Comparison of ENCODE assay signal across 24 cellular contexts in the genomic region with DNA sequence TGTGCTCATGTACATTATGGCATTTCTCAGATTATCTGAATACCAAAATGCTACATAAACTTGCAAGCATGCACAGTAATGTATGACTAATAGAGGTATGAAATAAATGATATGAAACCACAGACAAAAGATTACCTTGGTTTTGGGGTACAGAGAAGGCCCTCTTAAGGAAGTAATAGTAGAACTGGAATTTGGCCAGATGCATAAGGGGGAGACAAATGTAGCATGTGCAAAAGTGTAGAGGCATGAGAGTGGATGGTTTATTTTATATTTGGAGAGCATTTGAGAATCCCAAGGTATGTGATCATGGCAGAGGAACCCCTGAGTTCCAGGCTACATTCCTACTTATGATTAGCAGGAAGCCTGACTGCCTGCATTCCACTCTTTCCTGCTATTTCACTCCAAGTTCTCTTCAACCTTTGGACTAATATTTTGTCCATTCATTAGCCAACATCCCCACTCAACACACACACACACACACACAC.
DNase-seq lines count a peak whose midpoint lies in the region; ATAC-seq, FAIRE-seq and TF ChIP-seq lines count a peak whose summit lies in the region.
"Had no signal": no experiment of that assay in that cellular context is flagged by ENCODE, and none has a peak within 500 bp of the region (broad histone marks: within the 10 kb centered on the region; RNA-seq: fewer than 3 reads in every experiment).

No MANE protein-coding gene starts in this region.

- H4K20me1 ChIP-seq in GM23338 (replicated peaks; ENCODE audit: insufficient read depth) = no peaks in the 10 kb centered on the region
- H4K20me1 ChIP-seq in endothelial cell of umbilical vein (replicated peaks; ENCODE audit: control insufficient read depth, extremely low read depth, insufficient read depth, low read length) = no peaks in the 10 kb centered on the region
- H4K20me1 ChIP-seq in osteoblast (ENCODE audit: insufficient read depth, low read length) = no peaks in the 10 kb centered on the region
- H4K20me1 ChIP-seq: BLaER1 treated with 17β-estradiol and CSF1 and Interleukin-3, amounts not matched to agents 10 nM and 100 nM had no signal

- H3K9me3 ChIP-seq in endothelial cell of umbilical vein (replicated peaks; ENCODE audit: control insufficient read depth, insufficient read depth, low read length) (no peaks in the 10 kb centered on the region), osteoblast (ENCODE audit: low read depth, low read length) (no peaks in the 10 kb centered on the region)
- H3K9me3 ChIP-seq: BLaER1 treated with 17β-estradiol and CSF1 and Interleukin-3, amounts not matched to agents 10 nM and 100 nM; SJSA1; tibial nerve had no signal

- no peak for FAIRE-seq in endothelial cell of umbilical vein (lab: Jason Lieb, UNC)
- FAIRE-seq: colon had no signal

- TF ChIP-seq CTCF in GM23338 (conservative IDR thresholded peaks at IDR 0.05; ENCODE audit: low read depth in 2 of 2) (no peak), RWPE1 (conservative IDR thresholded peaks at IDR 0.05; ENCODE audit: low read depth) (no peak), endothelial cell of umbilical vein (IDR thresholded peaks at IDR 0.05; ENCODE audit: extremely low read depth in 1 of 2, insufficient read depth in 1 of 2, low read depth in 1 of 2, low read length in 2 of 2) (no peak), osteoblast (IDR thresholded peaks at IDR 0.05; ENCODE audit: extremely low read depth, low read depth, low read length) (no peak), progenitor cell of endocrine pancreas (IDR thresholded peaks at IDR 0.05; ENCODE audit: unreplicated experiment) (no peak)

- peaks cover 26% of the 10 kb centered on the region for H3K4me1 ChIP-seq in GM23338 (ENCODE audit: insufficient read depth)
- H3K4me1 ChIP-seq in endothelial cell of umbilical vein (ENCODE audit: control insufficient read depth, extremely low read depth, insufficient read depth, low read length) = peaks cover 6% of the 10 kb centered on the region
- H3K4me1 ChIP-seq in osteoblast (ENCODE audit: insufficient read depth, low read length) = peaks cover 49% of the 10 kb centered on the region

- POLR2A ChIA-PET in RWPE1 (lab: Yijun Ruan, JAX; ENCODE audit: low non-redundant PET) (no interaction called here), endothelial cell of umbilical vein (lab: Charles Lee) (no interaction called here)

- H3K27me3 Mint-ChIP-seq in GM23338 (ENCODE audit: insufficient read depth, low read depth, poor library complexity) (no peaks in the 10 kb centered on the region), progenitor cell of endocrine pancreas (peaks cover 13% of the 10 kb centered on the region)

- CTCF ChIA-PET in RWPE1 (lab: Yijun Ruan, JAX) = interaction anchor here (0.6 to 0.9 kb wide), 2 partner anchors 146 to 825 kb away, joined by 3 to 4 read pairs; no protein-coding TSS in a partner anchor
- CTCF ChIA-PET in endothelial cell of umbilical vein (lab: Charles Lee) = interaction anchor here (1.4 kb wide), 1 partner anchor 147 kb away, joined by 5 read pairs; no protein-coding TSS in a partner anchor

- H3K4me2 ChIP-seq in GM23338 (no peak overlapping the region), endothelial cell of umbilical vein (ENCODE audit: insufficient read depth, low read length) (no peak overlapping the region), osteoblast (ENCODE audit: insufficient read depth, low read length) (peak overlapping the region; percentile 41)
- H3K4me2 ChIP-seq: BLaER1 treated with 17β-estradiol and CSF1 and Interleukin-3, amounts not matched to agents 10 nM and 100 nM had no signal

- intact Hi-C loops in endothelial cell of umbilical vein (cut with micrococcal nuclease) = no loop called here

- H3K36me3 ChIP-seq in GM23338 (ENCODE audit: insufficient read depth) (no peaks in the 10 kb centered on the region; the same call in 1 of the 2 replicates), endothelial cell of umbilical vein (ENCODE audit: control insufficient read depth in 2 of 2, extremely low read depth in 1 of 2, insufficient read depth in 2 of 2, low read length in 2 of 2) (no peaks in the 10 kb centered on the region), osteoblast (ENCODE audit: insufficient read depth, low read length) (no peaks in the 10 kb centered on the region)
- H3K36me3 ChIP-seq: BLaER1 treated with 17β-estradiol and CSF1 and Interleukin-3, amounts not matched to agents 10 nM and 100 nM; SJSA1 had no signal

- H3K27ac ChIP-seq in GM23338 (ENCODE audit: low read depth) (0 out of 2 replicates have a peak overlapping the region, but pooled peaks have one; percentile 57), RWPE1 (no peak overlapping the region), endothelial cell of umbilical vein (ENCODE audit: insufficient read depth, low read depth, low read length) (no peak overlapping the region), osteoblast (ENCODE audit: low read depth, low read length) (peak overlapping the region; percentile 31)
- H3K27ac ChIP-seq: BLaER1 treated with 17β-estradiol and CSF1 and Interleukin-3, amounts not matched to agents 10 nM and 100 nM; SJSA1; tibial nerve had no signal

- dilution Hi-C loops in endothelial cell of umbilical vein (cut with MboI; ENCODE audit: extremely low pct_ligation_motif_present, low sequenced_read_pairs) = loop anchor here (25.0 kb wide), 1 partner anchor 156 kb away; no protein-coding TSS in a partner anchor

- DNase-seq in GM23338 (ENCODE audit: low spot score) = no peak
- DNase-seq in RWPE1 (ENCODE audit: low spot score) = peak; percentile 50
- DNase-seq in endothelial cell of umbilical vein (ENCODE audit: low read depth, low spot score) = no peak
- peak; percentile 66 for DNase-seq in osteoblast (ENCODE audit: insufficient read length, low spot score, missing footprints)
- DNase-seq in NCI-H69 (lab: John Stamatoyannopoulos, UW) = no peak
- no peak for DNase-seq in NCI-H2227 (lab: John Stamatoyannopoulos, UW; ENCODE audit: unreplicated experiment)
- no peak for DNase-seq in T-helper 9 cell
- no peak for DNase-seq in progenitor cell of endocrine pancreas (ENCODE audit: low spot score, unreplicated experiment)
- DNase-seq: activated CD4-positive, alpha-beta T cell treated with anti-CD3 and anti-CD28 coated beads for 36 hours; activated effector memory CD4-positive, alpha-beta T cell treated with anti-CD3 and anti-CD28 coated beads, Interleukin-2, amount 50 U/mL, for 16 hours; amygdala; erythroblast; mesendoderm; MM.1S; NCI-H187 treated with DMSO at 0.1 percent for 48 hours; NCI-H510A treated with DMSO at 0.1 percent for 48 hours; retina; stimulated activated naive CD4-positive, alpha-beta T cell treated with Interleukin-2 at 50 U/mL for 16 hours; T1000 had no signal

- no peaks in the 10 kb centered on the region for H3K27me3 ChIP-seq in GM23338 (ENCODE audit: insufficient read depth)
- H3K27me3 ChIP-seq in endothelial cell of umbilical vein (ENCODE audit: control insufficient read depth in 2 of 2, insufficient read depth in 2 of 2, low read length in 2 of 2) = no peaks in the 10 kb centered on the region
- no peaks in the 10 kb centered on the region for H3K27me3 ChIP-seq in osteoblast (ENCODE audit: insufficient read depth, low read length)
- H3K27me3 ChIP-seq: BLaER1 treated with 17β-estradiol and CSF1 and Interleukin-3, amounts not matched to agents 10 nM and 100 nM; SJSA1; tibial nerve had no signal

- no peaks in the 10 kb centered on the region for H3K9me1 ChIP-seq in endothelial cell of umbilical vein (replicated peaks; ENCODE audit: control insufficient read depth, extremely low read depth, insufficient read depth, low read length)

- no peaks in the 10 kb centered on the region for H3K9me2 ChIP-seq in GM23338 (ENCODE audit: insufficient read depth)

- no peaks in the 10 kb centered on the region for H3F3A ChIP-seq in GM23338 (replicated peaks; ENCODE audit: low read depth)

- H3K4me1 Mint-ChIP-seq in GM23338 (peaks cover 35% of the 10 kb centered on the region), progenitor cell of endocrine pancreas (ENCODE audit: low read depth) (peaks cover 16% of the 10 kb centered on the region)
- H3K4me1 Mint-ChIP-seq: activated CD4-positive, alpha-beta T cell treated with anti-CD3 and anti-CD28 coated beads for 36 hours; neural crest cell had no signal

- no peak overlapping the region for H2AFZ ChIP-seq in GM23338
- H2AFZ ChIP-seq in endothelial cell of umbilical vein (ENCODE audit: low read depth, low read length) = no peak overlapping the region
- no peak overlapping the region for H2AFZ ChIP-seq in osteoblast (ENCODE audit: low read length)

- no peak overlapping the region for H3K4me3 ChIP-seq in GM23338
- no peak overlapping the region for H3K4me3 ChIP-seq in endothelial cell of umbilical vein (replicated peaks in 1 of 3; ENCODE audit: insufficient read depth in 1 of 3, low read depth in 1 of 3, low read length in 3 of 3)
- H3K4me3 ChIP-seq in osteoblast (ENCODE audit: insufficient read depth, low read length) = no peak overlapping the region
- H3K4me3 ChIP-seq: BLaER1 treated with 17β-estradiol and CSF1 and Interleukin-3, amounts not matched to agents 10 nM and 100 nM; SJSA1; tibial nerve had no signal

- H3K27ac Mint-ChIP-seq in GM23338 (0 out of 2 replicates have a peak overlapping the region, but pooled peaks have one; percentile 36), progenitor cell of endocrine pancreas (no peak overlapping the region)
- H3K27ac Mint-ChIP-seq: activated CD4-positive, alpha-beta T cell treated with anti-CD3 and anti-CD28 coated beads for 36 hours had no signal

- BruUV-seq in endothelial cell of umbilical vein (replicated peaks; lab: Mats Ljungman, UMichigan) = no TSS peak

- ATAC-seq in GM23338 = no peak
- ATAC-seq: activated CD4-positive, alpha-beta T cell treated with anti-CD3 and anti-CD28 coated beads for 36 hours had no signal

- no peak overlapping the region for H3K9ac ChIP-seq in endothelial cell of umbilical vein (replicated peaks; ENCODE audit: extremely low read depth, insufficient read depth, low read length)
- H3K9ac ChIP-seq: BLaER1 treated with 17β-estradiol and CSF1 and Interleukin-3, amounts not matched to agents 10 nM and 100 nM had no signal

- H3K4me3 Mint-ChIP-seq in GM23338 (no peak overlapping the region), progenitor cell of endocrine pancreas (ENCODE audit: low read depth) (no peak overlapping the region)
- H3K4me3 Mint-ChIP-seq: activated CD4-positive, alpha-beta T cell treated with anti-CD3 and anti-CD28 coated beads for 36 hours; neural crest cell had no signal

- no peaks in the 10 kb centered on the region for H3K9me3 Mint-ChIP-seq in GM23338
- no peaks in the 10 kb centered on the region for H3K9me3 Mint-ChIP-seq in progenitor cell of endocrine pancreas (ENCODE audit: low read depth)
- H3K9me3 Mint-ChIP-seq: neural crest cell had no signal

- TF ChIP-seq POLR2A in endothelial cell of umbilical vein (IDR thresholded peaks at IDR 0.05; ENCODE audit: low read depth, low read length) = no peak

- H3K79me2 ChIP-seq in GM23338 (replicated peaks; ENCODE audit: insufficient read depth) = no peaks in the 10 kb centered on the region
- H3K79me2 ChIP-seq in endothelial cell of umbilical vein (ENCODE audit: control insufficient read depth, insufficient read depth, low read length) = no peaks in the 10 kb centered on the region
- H3K79me2 ChIP-seq in osteoblast (ENCODE audit: insufficient read depth, low read length) = no peaks in the 10 kb centered on the region

- H3K36me3 Mint-ChIP-seq in GM23338 (ENCODE audit: low read depth) = peaks cover 10% of the 10 kb centered on the region; the same call in 2 of the 3 replicates
- no peaks in the 10 kb centered on the region for H3K36me3 Mint-ChIP-seq in progenitor cell of endocrine pancreas (ENCODE audit: insufficient read depth)

Comparison
In these comparisons a context has a peak if more than half of its experiments do, and no peak if none do; other contexts are left out.
1. DNase-seq: peak in RWPE1 (single experiment) and osteoblast (single experiment); none in GM23338 (single experiment), endothelial cell of umbilical vein (single experiment), NCI-H69 (single experiment), NCI-H2227 (single experiment), T-helper 9 cell (single experiment) and progenitor cell of endocrine pancreas (single experiment).
2. H3K27ac ChIP-seq: peak in GM23338 (single experiment) and osteoblast (single experiment); none in RWPE1 (single experiment) and endothelial cell of umbilical vein (single experiment).